Comparison of ENCODE assay signal across 1 cellular context in the genomic region with DNA sequence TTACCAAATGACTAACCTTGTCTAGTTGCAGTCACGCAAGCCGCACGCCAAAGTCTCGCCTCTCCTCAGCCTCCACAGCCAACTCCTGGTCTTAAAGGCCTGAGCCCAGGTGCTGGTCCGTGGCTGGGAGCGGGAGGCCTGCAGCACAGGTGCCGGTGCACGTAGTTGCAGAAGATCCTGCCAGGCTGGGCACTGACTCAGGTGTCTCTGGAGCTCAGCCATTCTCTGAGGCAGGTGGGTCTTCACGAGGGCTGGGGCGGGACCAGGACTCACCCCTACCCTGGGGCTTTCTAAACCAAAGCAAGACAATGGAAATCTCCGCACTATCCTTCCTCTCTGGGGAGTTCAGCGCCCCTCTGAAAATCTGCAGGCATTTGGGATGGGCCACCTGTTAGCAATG.
TF ChIP-seq lines count a peak whose summit lies in the region.

No MANE protein-coding gene starts in this region.

TF ChIP-seq in K562, 482 proteins besides CTCF, POLR2A, EP300 and RAD21 (continued from another document):
- TF ChIP-seq, protein P1, sequence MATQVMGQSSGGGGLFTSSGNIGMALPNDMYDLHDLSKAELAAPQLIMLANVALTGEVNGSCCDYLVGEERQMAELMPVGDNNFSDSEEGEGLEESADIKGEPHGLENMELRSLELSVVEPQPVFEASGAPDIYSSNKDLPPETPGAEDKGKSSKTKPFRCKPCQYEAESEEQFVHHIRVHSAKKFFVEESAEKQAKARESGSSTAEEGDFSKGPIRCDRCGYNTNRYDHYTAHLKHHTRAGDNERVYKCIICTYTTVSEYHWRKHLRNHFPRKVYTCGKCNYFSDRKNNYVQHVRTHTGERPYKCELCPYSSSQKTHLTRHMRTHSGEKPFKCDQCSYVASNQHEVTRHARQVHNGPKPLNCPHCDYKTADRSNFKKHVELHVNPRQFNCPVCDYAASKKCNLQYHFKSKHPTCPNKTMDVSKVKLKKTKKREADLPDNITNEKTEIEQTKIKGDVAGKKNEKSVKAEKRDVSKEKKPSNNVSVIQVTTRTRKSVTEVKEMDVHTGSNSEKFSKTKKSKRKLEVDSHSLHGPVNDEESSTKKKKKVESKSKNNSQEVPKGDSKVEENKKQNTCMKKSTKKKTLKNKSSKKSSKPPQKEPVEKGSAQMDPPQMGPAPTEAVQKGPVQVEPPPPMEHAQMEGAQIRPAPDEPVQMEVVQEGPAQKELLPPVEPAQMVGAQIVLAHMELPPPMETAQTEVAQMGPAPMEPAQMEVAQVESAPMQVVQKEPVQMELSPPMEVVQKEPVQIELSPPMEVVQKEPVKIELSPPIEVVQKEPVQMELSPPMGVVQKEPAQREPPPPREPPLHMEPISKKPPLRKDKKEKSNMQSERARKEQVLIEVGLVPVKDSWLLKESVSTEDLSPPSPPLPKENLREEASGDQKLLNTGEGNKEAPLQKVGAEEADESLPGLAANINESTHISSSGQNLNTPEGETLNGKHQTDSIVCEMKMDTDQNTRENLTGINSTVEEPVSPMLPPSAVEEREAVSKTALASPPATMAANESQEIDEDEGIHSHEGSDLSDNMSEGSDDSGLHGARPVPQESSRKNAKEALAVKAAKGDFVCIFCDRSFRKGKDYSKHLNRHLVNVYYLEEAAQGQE (CRISPR knock-in tag; IDR thresholded peaks at IDR 0.05; ENCODE audit: low read depth): no peak
- TF ChIP-seq KDM1A (IDR thresholded peaks at IDR 0.05): no peak
- TF ChIP-seq, protein P2, sequence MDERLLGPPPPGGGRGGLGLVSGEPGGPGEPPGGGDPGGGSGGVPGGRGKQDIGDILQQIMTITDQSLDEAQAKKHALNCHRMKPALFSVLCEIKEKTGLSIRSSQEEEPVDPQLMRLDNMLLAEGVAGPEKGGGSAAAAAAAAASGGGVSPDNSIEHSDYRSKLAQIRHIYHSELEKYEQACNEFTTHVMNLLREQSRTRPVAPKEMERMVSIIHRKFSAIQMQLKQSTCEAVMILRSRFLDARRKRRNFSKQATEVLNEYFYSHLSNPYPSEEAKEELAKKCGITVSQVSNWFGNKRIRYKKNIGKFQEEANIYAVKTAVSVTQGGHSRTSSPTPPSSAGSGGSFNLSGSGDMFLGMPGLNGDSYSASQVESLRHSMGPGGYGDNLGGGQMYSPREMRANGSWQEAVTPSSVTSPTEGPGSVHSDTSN (CRISPR knock-in tag; IDR thresholded peaks at IDR 0.05; ENCODE audit: low read depth): no peak
- TF ChIP-seq, protein P2 (tag; conservative IDR thresholded peaks at IDR 0.05; ENCODE audit: low read depth): no peak
- TF ChIP-seq, protein P3, sequence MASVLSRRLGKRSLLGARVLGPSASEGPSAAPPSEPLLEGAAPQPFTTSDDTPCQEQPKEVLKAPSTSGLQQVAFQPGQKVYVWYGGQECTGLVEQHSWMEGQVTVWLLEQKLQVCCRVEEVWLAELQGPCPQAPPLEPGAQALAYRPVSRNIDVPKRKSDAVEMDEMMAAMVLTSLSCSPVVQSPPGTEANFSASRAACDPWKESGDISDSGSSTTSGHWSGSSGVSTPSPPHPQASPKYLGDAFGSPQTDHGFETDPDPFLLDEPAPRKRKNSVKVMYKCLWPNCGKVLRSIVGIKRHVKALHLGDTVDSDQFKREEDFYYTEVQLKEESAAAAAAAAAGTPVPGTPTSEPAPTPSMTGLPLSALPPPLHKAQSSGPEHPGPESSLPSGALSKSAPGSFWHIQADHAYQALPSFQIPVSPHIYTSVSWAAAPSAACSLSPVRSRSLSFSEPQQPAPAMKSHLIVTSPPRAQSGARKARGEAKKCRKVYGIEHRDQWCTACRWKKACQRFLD (CRISPR knock-in tag; IDR thresholded peaks at IDR 0.05): no peak
